ENCODE assay signal across 10 cellular contexts in genomic region chr10:119211176-119211575, GRCh38. TPM values are rescaled to one million over a fixed set of nuclear protein-coding genes. Genes with fewer than 3 reads are reported as not detected.
DNase-seq lines count a peak whose midpoint lies in the region; ATAC-seq and TF ChIP-seq lines count a peak whose summit lies in the region.
"Had no signal": no experiment of that assay in that cellular context is flagged by ENCODE, and none has a peak within 500 bp of the region (broad histone marks: within the 10 kb centered on the region; RNA-seq: fewer than 3 reads in every experiment).

No MANE protein-coding gene starts in this region.

- peak overlapping the region in 4 of 5 experiments; percentile 43 to 72 (median 68) for H3K27ac Mint-ChIP-seq in brain

- H3K9me3 ChIP-seq in right atrium auricular region, result no peaks in the 10 kb centered on the region
- no peaks in the 10 kb centered on the region for H3K9me3 ChIP-seq in right cardiac atrium (ENCODE audit: control insufficient read depth, low read length)
- no peaks in the 10 kb centered on the region for H3K9me3 ChIP-seq in mucosa of rectum (ENCODE audit: control insufficient read depth in 2 of 2, low read length in 2 of 2)
- no peaks in the 10 kb centered on the region for H3K9me3 ChIP-seq in vagina
- H3K9me3 ChIP-seq: mucosa of descending colon had no signal

- no peak for TF ChIP-seq POLR2A in vagina (IDR thresholded peaks at IDR 0.05)

- ATAC-seq in right cardiac atrium (no peak), GM19023 (IDR thresholded peaks at IDR 0.05; ENCODE audit: unreplicated experiment) (no peak), HG02840 (IDR thresholded peaks at IDR 0.05; ENCODE audit: low FRiP score, unreplicated experiment) (no peak)
- ATAC-seq: mucosa of descending colon had no signal

- H3K9ac ChIP-seq in mucosa of rectum (ENCODE audit: low read depth in 1 of 2, low read length in 2 of 2), result peak overlapping the region in 1 of 2 donors; percentile 37

- H3K27ac ChIP-seq in right atrium auricular region (peak overlapping the region; percentile 98), right cardiac atrium (ENCODE audit: low read length) (no peak overlapping the region), mucosa of rectum (ENCODE audit: low read depth in 2 of 2, low read length in 2 of 2) (peak overlapping the region; percentile 49 to 55), vagina (peak overlapping the region; percentile 96)

- H3K36me3 Mint-ChIP-seq in brain, result no peaks in the 10 kb centered on the region

- H3K4me1 ChIP-seq in right atrium auricular region (peaks cover 0 to 63% of the 10 kb centered on the region in 2 donors), right cardiac atrium (ENCODE audit: control insufficient read depth, insufficient read depth, low read length) (peaks cover 13% of the 10 kb centered on the region), mucosa of rectum (ENCODE audit: control insufficient read depth in 2 of 2, insufficient read depth in 2 of 2, low read length in 2 of 2) (peaks cover 18 to 19% of the 10 kb centered on the region in 2 donors), vagina (peaks cover 63% of the 10 kb centered on the region)

- no peak for TF ChIP-seq CTCF in right atrium auricular region (IDR thresholded peaks at IDR 0.05)
- TF ChIP-seq CTCF in brain (conservative IDR thresholded peaks at IDR 0.05), result no peak
- TF ChIP-seq CTCF in vagina (IDR thresholded peaks at IDR 0.05), result no peak

- H3K4me3 ChIP-seq in right atrium auricular region, result no peak overlapping the region
- no peak overlapping the region for H3K4me3 ChIP-seq in right cardiac atrium (ENCODE audit: low read length)
- no peak overlapping the region for H3K4me3 ChIP-seq in mucosa of rectum (ENCODE audit: low read length in 2 of 2)
- peak overlapping the region in 1 of 2 donors; percentile 21 for H3K4me3 ChIP-seq in vagina
- H3K4me3 ChIP-seq: mucosa of descending colon had no signal

- no peak for DNase-seq in right atrium auricular region (ENCODE audit: low spot score)
- no peak for DNase-seq in right cardiac atrium
- DNase-seq in vagina (ENCODE audit: extremely low spot score in 2 of 2), result no peak
- DNase-seq in LoVo (ENCODE audit: low spot score), result no peak
- DNase-seq: mucosa of descending colon, NCI-H1930 had no signal

- peaks cover 51% of the 10 kb centered on the region for H3K4me1 Mint-ChIP-seq in brain

- intact Hi-C loops in right cardiac atrium (cut with DNase I), result loop anchor here in 2 of 4 donors (5.0 kb wide), 1 partner anchor 41 kb away; no protein-coding TSS in a partner anchor
- intact Hi-C loops in vagina (cut with DNase I), result no loop called here

- no peaks in the 10 kb centered on the region for H3K27me3 ChIP-seq in right atrium auricular region
- H3K27me3 ChIP-seq in right cardiac atrium (ENCODE audit: control insufficient read depth, insufficient read depth), result no peaks in the 10 kb centered on the region
- peaks cover 6% of the 10 kb centered on the region in 2 donors for H3K27me3 ChIP-seq in mucosa of rectum (ENCODE audit: control insufficient read depth in 2 of 2, insufficient read depth in 2 of 2, low read length in 2 of 2)
- H3K27me3 ChIP-seq in vagina, result no peaks in the 10 kb centered on the region

- no peaks in the 10 kb centered on the region for H3K9me3 Mint-ChIP-seq in brain

- H3K4me3 Mint-ChIP-seq in brain, result peak overlapping the region; percentile 23 to 72 (median 61)

- WGBS in right cardiac atrium, result 55% methylated on average over 3 of the region's 3 CpGs

- no peaks in the 10 kb centered on the region for H3K36me3 ChIP-seq in right atrium auricular region
- H3K36me3 ChIP-seq in mucosa of rectum (ENCODE audit: control insufficient read depth in 2 of 2, insufficient read depth in 2 of 2, low read length in 2 of 2), result no peaks in the 10 kb centered on the region
- no peaks in the 10 kb centered on the region for H3K36me3 ChIP-seq in vagina

- H3K27me3 Mint-ChIP-seq in brain, result peaks cover 4% of the 10 kb centered on the region

RNA-seq across cellular contexts. Expression of gene GRK5, which starts 3.8 kb away (rescaled TPM):
- total RNA-seq in right atrium auricular region (10 to 100 TPM; 19.2 to 53.8 TPM), right cardiac atrium (10 to 100 TPM; 45.2 to 89.9 (median 60.7) TPM), vagina (16.5 TPM)
- polyA plus RNA-seq in right cardiac atrium (31.3 TPM), brain (ENCODE audit: insufficient read depth, low read depth, low replicate concordance) (5.4 TPM)

RNA-seq across cellular contexts. Expression of gene PRDX3, which starts 32.6 kb away (rescaled TPM):
- total RNA-seq in right atrium auricular region, result 100 to 1,000 TPM; 168 to 250 TPM
- total RNA-seq in right cardiac atrium, result 100 to 1,000 TPM; 163 to 198 (median 190) TPM
- polyA plus RNA-seq in right cardiac atrium, result 233 TPM
- polyA plus RNA-seq in brain (ENCODE audit: insufficient read depth, low read depth, low replicate concordance), result 78.8 TPM
- total RNA-seq in vagina, result 83.2 TPM

RNA-seq across cellular contexts. Expression of gene SFXN4, which starts 45.7 kb away (rescaled TPM):
- total RNA-seq in right atrium auricular region (10 to 100 TPM; 31.3 to 49.6 TPM), right cardiac atrium (10 to 100 TPM; 36.8 to 46.8 (median 41.0) TPM), vagina (12.3 TPM)
- polyA plus RNA-seq in right cardiac atrium (42.3 TPM), brain (ENCODE audit: insufficient read depth, low read depth, low replicate concordance) (18.2 TPM)
